In genomic region chr2:217880490-217880889, GRCh38 we compare ENCODE assay signal across 15 cellular contexts.
DNase-seq lines count a peak whose midpoint lies in the region; ATAC-seq and TF ChIP-seq lines count a peak whose summit lies in the region.
"Had no signal": no experiment of that assay in that cellular context is flagged by ENCODE, and none has a peak within 500 bp of the region (broad histone marks: within the 10 kb centered on the region; RNA-seq: fewer than 3 reads in every experiment).

No MANE protein-coding gene starts in this region.

- TF ChIP-seq CTCF in cardiac muscle cell (IDR thresholded peaks at IDR 0.05; ENCODE audit: low read depth, low read length) (peak; percentile 14), fibroblast of pulmonary artery (IDR thresholded peaks at IDR 0.05; ENCODE audit: low read length, missing control alignments) (peak; percentile 11), retinal pigment epithelial cell (conservative IDR thresholded peaks at IDR 0.05; ENCODE audit: low read depth, low read length) (peak; percentile 18)

- DNase-seq in cardiac muscle cell (ENCODE audit: low read depth in 1 of 2, low spot score in 1 of 2) (no peak), cardiac septum (ENCODE audit: low spot score) (no peak), fibroblast of pulmonary artery (ENCODE audit: low read depth) (no peak), retinal pigment epithelial cell (ENCODE audit: low read depth) (no peak), erythroblast (lab: John Stamatoyannopoulos, UW) (no peak), NCI-H128 (lab: John Stamatoyannopoulos, UW; ENCODE audit: unreplicated experiment) (no peak)
- DNase-seq in stimulated activated CD4-positive, alpha-beta T cell treated with anti-CD3 and anti-CD28 coated beads, Interleukin-15, amount 100 ng/mL, for 24 hours: no peak
- DNase-seq: activated CD8-positive, alpha-beta memory T cell treated with anti-CD3 and anti-CD28 coated beads, Interleukin-2, amount 10 ng/mL, durations not matched to agents 7 days and 5 days; effector CD4-positive, alpha-beta T cell; midbrain; NCI-H1048; NCI-H2107; NCI-H82 had no signal

- H3K4me3 ChIP-seq in cardiac muscle cell: no peak overlapping the region
- H3K4me3 ChIP-seq in fibroblast of pulmonary artery (replicated peaks; ENCODE audit: low read depth, low read length): no peak overlapping the region
- no peak overlapping the region for H3K4me3 ChIP-seq in retinal pigment epithelial cell (ENCODE audit: low read length)

- H3K9me3 ChIP-seq in cardiac muscle cell (ENCODE audit: low read depth): no peaks in the 10 kb centered on the region

- TF ChIP-seq POLR2A in erythroblast (IDR thresholded peaks at IDR 0.05; ENCODE audit: low read length): no peak

- H3K27me3 ChIP-seq in cardiac muscle cell: peaks cover 12% of the 10 kb centered on the region

- peaks cover 8% of the 10 kb centered on the region for H3K4me1 ChIP-seq in cardiac muscle cell (ENCODE audit: low read depth)

- intact Hi-C loops in cardiac septum (cut with DNase I): no loop called here

- no peaks in the 10 kb centered on the region for H3K36me3 ChIP-seq in cardiac muscle cell

- H3K27ac ChIP-seq in cardiac muscle cell: no peak overlapping the region
- H3K27ac ChIP-seq: RWPE1 had no signal

- no peak for ATAC-seq in GM18870 (IDR thresholded peaks at IDR 0.05; ENCODE audit: unreplicated experiment)
- ATAC-seq: activated CD8-positive, alpha-beta memory T cell treated with anti-CD3 and anti-CD28 coated beads, Interleukin-2, amount 10 ng/mL, durations not matched to agents 7 days and 5 days had no signal
